ENCODE assay signal across 29 cellular contexts in the genomic region with DNA sequence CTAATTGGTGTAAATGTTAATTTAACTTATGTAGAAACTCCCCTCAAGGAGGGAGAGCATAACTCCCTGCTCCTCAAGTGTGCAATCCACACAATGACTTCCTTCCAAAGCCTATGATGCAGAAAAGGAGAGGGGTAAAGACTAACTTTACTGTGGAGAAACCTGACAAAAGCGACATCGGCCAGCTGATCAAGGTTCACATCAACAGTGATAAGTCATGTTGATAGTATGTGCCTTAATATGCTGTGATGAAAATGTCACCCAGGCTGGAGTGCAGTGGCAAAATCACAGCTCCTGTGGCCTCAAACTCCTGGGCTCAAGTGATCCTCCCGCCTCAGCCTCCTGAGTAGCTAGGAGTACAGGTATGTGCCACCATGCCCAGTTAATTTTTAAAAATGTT.
"Had no signal": no experiment of that assay in that cellular context is flagged by ENCODE, and none has a peak within 500 bp of the region (broad histone marks: within the 10 kb centered on the region; RNA-seq: fewer than 3 reads in every experiment).

No MANE protein-coding gene starts in this region.

- H3K27ac ChIP-seq: adrenal gland, body of pancreas, coronary artery, dorsolateral prefrontal cortex, esophagus muscularis mucosa, foreskin keratinocyte, gastrocnemius medialis, WERI-Rb-1 had no signal

- DNase-seq: activated B cell treated with CpG ODN at 0.5 μM for 24 hours; activated CD4-positive, alpha-beta T cell treated with anti-CD3 and anti-CD28 coated beads for 48 hours; activated CD4-positive, alpha-beta T cell treated with anti-CD3 and anti-CD28 coated beads, Interleukin-2, amount 50 U/mL, for 1 hour; activated CD4-positive, alpha-beta T cell treated with anti-CD3 and anti-CD28 coated beads, Interleukin-2, amount 50 U/mL, for 48 hours; activated CD8-positive, alpha-beta memory T cell treated with anti-CD3 and anti-CD28 coated beads, Interleukin-2, amount 10 ng/mL, durations not matched to agents 7 days and 5 days; activated CD8-positive, alpha-beta memory T cell treated with anti-CD3 and anti-CD28 coated beads, Interleukin-2, amount 50 U/mL, for 4 hours; activated CD8-positive, alpha-beta T cell treated with anti-CD3 and anti-CD28 coated beads, Interleukin-2, amount 10 ng/mL, durations not matched to agents 7 days and 5 days; activated effector memory CD4-positive, alpha-beta T cell treated with anti-CD3 and anti-CD28 coated beads, Interleukin-2, amount 50 U/mL, for 16 hours; activated naive CD4-positive, alpha-beta T cell treated with anti-CD3 and anti-CD28 coated beads for 36 hours; activated naive CD8-positive, alpha-beta T cell treated with anti-CD3 and anti-CD28 coated beads for 36 hours; activated naive CD8-positive, alpha-beta T cell treated with anti-CD3 and anti-CD28 coated beads, Interleukin-2, amount 50 U/mL, for 24 hours; activated T-cell treated with anti-CD3 and anti-CD28 coated beads, Interleukin-2, amount 50 U/mL, for 1 hour; activated T-cell treated with anti-CD3 and anti-CD28 coated beads, Interleukin-2, amount 50 U/mL, for 48 hours; adrenal gland; amygdala; aorta; body of pancreas; caudate nucleus; dorsolateral prefrontal cortex; effector memory CD8-positive, alpha-beta T cell; erythroblast; foreskin keratinocyte; gastrocnemius medialis; T-helper 1 cell; T-helper 17 cell; T1000; WERI-Rb-1 had no signal

- H3K27me3 ChIP-seq: adrenal gland, body of pancreas, dorsolateral prefrontal cortex, esophagus muscularis mucosa, foreskin keratinocyte, gastrocnemius medialis had no signal

- H3K4me1 ChIP-seq: adrenal gland, body of pancreas, esophagus muscularis mucosa, gastrocnemius medialis had no signal

- H3K4me3 ChIP-seq: adrenal gland, body of pancreas, coronary artery, dorsolateral prefrontal cortex, esophagus muscularis mucosa, gastrocnemius medialis had no signal

- H3K36me3 ChIP-seq: adrenal gland, gastrocnemius medialis, WERI-Rb-1 had no signal

- H3K9me3 ChIP-seq: adrenal gland, body of pancreas, esophagus muscularis mucosa, gastrocnemius medialis had no signal
